ENCODE assay signal across 8 cellular contexts in the genomic region with DNA sequence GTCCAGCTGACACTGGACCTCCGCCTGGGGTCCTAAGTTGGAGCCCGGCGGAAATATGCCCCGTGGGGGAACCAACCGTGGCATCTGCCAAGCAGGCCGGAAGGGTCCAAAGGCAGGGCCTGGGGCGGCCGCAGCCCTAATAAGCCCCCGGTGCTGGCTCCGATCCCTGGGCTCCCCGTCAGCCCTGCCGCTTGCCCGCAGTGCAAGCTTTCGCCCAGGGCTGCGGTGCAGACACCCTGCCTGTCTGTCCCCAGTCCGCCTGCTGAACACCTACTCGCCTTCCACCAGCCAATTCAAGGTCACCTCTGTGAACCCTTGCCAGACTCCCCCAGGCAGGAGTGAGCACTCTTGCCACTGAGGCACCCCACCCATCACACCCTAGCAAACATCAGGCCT. TPM values are rescaled to one million over a fixed set of nuclear protein-coding genes. Genes with fewer than 3 reads are reported as not detected.
DNase-seq lines count a peak whose midpoint lies in the region; ATAC-seq and TF ChIP-seq lines count a peak whose summit lies in the region.

No MANE protein-coding gene starts in this region.

- H3K9me3 ChIP-seq in mesodermal cell (ENCODE audit: control insufficient read depth, low read length): no peaks in the 10 kb centered on the region
- no peaks in the 10 kb centered on the region for H3K9me3 ChIP-seq in upper lobe of right lung

- no peak for DNase-seq in activated naive CD4-positive, alpha-beta T cell treated with anti-CD3 and anti-CD28 coated beads for 36 hours
- no peak for DNase-seq in activated naive CD4-positive, alpha-beta T cell treated with Interleukin-2 at 50 U/mL for 16 hours
- DNase-seq in coronary artery (ENCODE audit: low spot score) (no peak), upper lobe of right lung (no peak), OCI-M1 (lab: John Stamatoyannopoulos, UW) (no peak), 8988T (no peak)

- CTCF ChIA-PET in activated naive CD4-positive, alpha-beta T cell treated with anti-CD3 and anti-CD28 coated beads for 36 hours (lab: Charles Lee): interaction anchor here (0.7 to 1.2 kb wide), 2 partner anchors 88 to 160 kb away, joined by 3 to 4 read pairs; no protein-coding TSS in a partner anchor

- H3K27me3 ChIP-seq in upper lobe of right lung: no peaks in the 10 kb centered on the region

- H3K36me3 ChIP-seq in mesodermal cell (ENCODE audit: control insufficient read depth, insufficient read depth, low read length) (peaks cover 15% of the 10 kb centered on the region), upper lobe of right lung (no peaks in the 10 kb centered on the region)

- H3K4me3 Mint-ChIP-seq in activated naive CD4-positive, alpha-beta T cell treated with anti-CD3 and anti-CD28 coated beads for 36 hours: peak overlapping the region; percentile 80

- no peaks in the 10 kb centered on the region for H3K36me3 Mint-ChIP-seq in activated naive CD4-positive, alpha-beta T cell treated with anti-CD3 and anti-CD28 coated beads for 36 hours (ENCODE audit: low read depth)

- intact Hi-C loops in activated naive CD4-positive, alpha-beta T cell treated with anti-CD3 and anti-CD28 coated beads for 36 hours (cut with micrococcal nuclease): loop anchor here (1.0 to 5.0 kb wide), 5 partner anchors 23 to 757 kb away; partner anchors contain the start of gene PTBP3
- intact Hi-C loops in upper lobe of right lung (cut with DNase I): no loop called here

- 97% methylated on average over 11 to 17 of the region's 17 CpGs for WGBS in mesodermal cell (ENCODE audit: insufficient coverage in 2 of 2), 2 experiments

- H3K27ac Mint-ChIP-seq in activated naive CD4-positive, alpha-beta T cell treated with anti-CD3 and anti-CD28 coated beads for 36 hours: no peak overlapping the region

- H3K4me1 Mint-ChIP-seq in activated naive CD4-positive, alpha-beta T cell treated with anti-CD3 and anti-CD28 coated beads for 36 hours (ENCODE audit: low read depth): peaks cover 12% of the 10 kb centered on the region

- no peaks in the 10 kb centered on the region for H3K9me3 Mint-ChIP-seq in activated naive CD4-positive, alpha-beta T cell treated with anti-CD3 and anti-CD28 coated beads for 36 hours

- peak; percentile 1 for ATAC-seq in upper lobe of right lung
- no peak for ATAC-seq in GM21723 (IDR thresholded peaks at IDR 0.05; ENCODE audit: unreplicated experiment)

- H3K27ac ChIP-seq in coronary artery (peak overlapping the region in 1 of 2 donors; percentile 91), mesodermal cell (ENCODE audit: low read depth, low read length, severe bottlenecking) (no peak overlapping the region), upper lobe of right lung (peak overlapping the region; percentile 94)

- TF ChIP-seq CTCF in coronary artery (IDR thresholded peaks at IDR 0.05) (no peak), upper lobe of right lung (IDR thresholded peaks at IDR 0.05) (no peak)

- peaks cover 3% of the 10 kb centered on the region for H3K4me1 ChIP-seq in mesodermal cell (ENCODE audit: control insufficient read depth, insufficient read depth, low read length, poor library complexity, severe bottlenecking)
- no peaks in the 10 kb centered on the region for H3K4me1 ChIP-seq in upper lobe of right lung

- peak overlapping the region; percentile 86 for H3K4me3 ChIP-seq in coronary artery
- peak overlapping the region; percentile 56 for H3K4me3 ChIP-seq in mesodermal cell (ENCODE audit: extremely low read depth, insufficient read depth, low read length, poor library complexity, severe bottlenecking)
- peak overlapping the region; percentile 89 for H3K4me3 ChIP-seq in upper lobe of right lung

- H3K27me3 Mint-ChIP-seq in activated naive CD4-positive, alpha-beta T cell treated with anti-CD3 and anti-CD28 coated beads for 36 hours (ENCODE audit: low read depth): peaks cover 27% of the 10 kb centered on the region

RNA-seq across cellular contexts. Expression of gene PTGR1, which starts 0.5 kb away (rescaled TPM):
- 1 to 10 TPM; 1.1 to 1.6 TPM for total RNA-seq in activated naive CD4-positive, alpha-beta T cell treated with anti-CD3 and anti-CD28 coated beads for 36 hours
- polyA plus RNA-seq in mesodermal cell (2013, experiment 1 of 2): 29.0 TPM
- 30.2 TPM for polyA plus RNA-seq in mesodermal cell (2013, experiment 2 of 2)
- 38.0 TPM for total RNA-seq in upper lobe of right lung

RNA-seq across cellular contexts. Expression of gene DNAJC25, which starts 31.2 kb away (rescaled TPM):
- 1 to 10 TPM; 3.4 to 3.9 TPM for total RNA-seq in activated naive CD4-positive, alpha-beta T cell treated with anti-CD3 and anti-CD28 coated beads for 36 hours
- polyA plus RNA-seq in mesodermal cell (2013, experiment 1 of 2): 7.4 TPM
- polyA plus RNA-seq in mesodermal cell (2013, experiment 2 of 2): 11.1 TPM
- total RNA-seq in upper lobe of right lung: 6.6 TPM

Comparison
In these comparisons a context has a peak if more than half of its experiments do, and no peak if none do; other contexts are left out.
1. RNA of gene PTGR1, which starts 0.5 kb away (total RNA-seq): 38.0 TPM in upper lobe of right lung (single experiment); 1.1 to 1.6 TPM in activated naive CD4-positive, alpha-beta T cell treated with anti-CD3 and anti-CD28 coated beads for 36 hours; every median in the first group is over 10 times any median in the second.
2. Peak in every context shown above with its lines, with median percentiles within 50 percentile points of each other: H3K4me3 ChIP-seq.